12 cellular contexts compared by ENCODE assay signal in genomic region chr10:79176052-79176501, GRCh38.
A peak's percentile ranks its signal among the peaks of the same experiment; 100 is the strongest.
DNase-seq lines count a peak whose midpoint lies in the region; ATAC-seq, FAIRE-seq and TF ChIP-seq lines count a peak whose summit lies in the region.
"Had no signal": no experiment of that assay in that cellular context is flagged by ENCODE, and none has a peak within 500 bp of the region (broad histone marks: within the 10 kb centered on the region; RNA-seq: fewer than 3 reads in every experiment).

No MANE protein-coding gene starts in this region.

- H3K4me1 ChIP-seq in cardiac muscle cell (ENCODE audit: low read depth) = peaks cover 48% of the 10 kb centered on the region
- H3K4me1 ChIP-seq in muscle layer of duodenum (ENCODE audit: control insufficient read depth in 1 of 2, insufficient read depth in 2 of 2, low read length in 2 of 2) = peaks cover 24 to 68% of the 10 kb centered on the region in 2 donors
- no peaks in the 10 kb centered on the region for H3K4me1 ChIP-seq in MM.1S (ENCODE audit: low read length)
- peaks cover 17% of the 10 kb centered on the region for H3K4me1 ChIP-seq in GM23338 (ENCODE audit: insufficient read depth)
- H3K4me1 ChIP-seq: colonic mucosa had no signal

- ATAC-seq in Right ventricle myocardium inferior (no peak), GM23338 (no peak)
- ATAC-seq: activated naive CD4-positive, alpha-beta T cell treated with anti-CD3 and anti-CD28 coated beads, Interleukin-2, amount 50 U/mL, for 72 hours had no signal

- peaks cover 55% of the 10 kb centered on the region for H3K4me1 Mint-ChIP-seq in type B pancreatic cell (ENCODE audit: unreplicated experiment)
- peaks cover 33% of the 10 kb centered on the region for H3K4me1 Mint-ChIP-seq in GM23338

- H3K4me3 Mint-ChIP-seq in type B pancreatic cell (no peak overlapping the region), GM23338 (no peak overlapping the region)

- H3K36me3 Mint-ChIP-seq in type B pancreatic cell = no peaks in the 10 kb centered on the region
- no peaks in the 10 kb centered on the region for H3K36me3 Mint-ChIP-seq in GM23338 (ENCODE audit: low read depth)
- H3K36me3 Mint-ChIP-seq: activated naive CD4-positive, alpha-beta T cell treated with anti-CD3 and anti-CD28 coated beads, Interleukin-2, amount 50 U/mL, for 72 hours had no signal

- H3K4me2 ChIP-seq in MM.1S (ENCODE audit: low read depth, low read length) = no peak overlapping the region
- no peak overlapping the region for H3K4me2 ChIP-seq in GM23338

- H3K9me3 Mint-ChIP-seq in type B pancreatic cell (no peaks in the 10 kb centered on the region), GM23338 (no peaks in the 10 kb centered on the region)
- H3K9me3 Mint-ChIP-seq: activated naive CD4-positive, alpha-beta T cell treated with anti-CD3 and anti-CD28 coated beads, Interleukin-2, amount 50 U/mL, for 72 hours had no signal

- H3K27ac ChIP-seq in cardiac muscle cell = peak overlapping the region; percentile 80
- H3K27ac ChIP-seq in muscle layer of duodenum (ENCODE audit: low read length) = peak overlapping the region; percentile 31
- no peak overlapping the region for H3K27ac ChIP-seq in MM.1S (ENCODE audit: low read length)
- H3K27ac ChIP-seq in GM23338 (ENCODE audit: low read depth) = no peak overlapping the region
- H3K27ac ChIP-seq: colonic mucosa had no signal

- H2AFZ ChIP-seq in MM.1S (ENCODE audit: low read length) (no peak overlapping the region), GM23338 (no peak overlapping the region)

- H3K9me3 ChIP-seq in cardiac muscle cell (ENCODE audit: low read depth) = no peaks in the 10 kb centered on the region
- H3K9me3 ChIP-seq in muscle layer of duodenum (ENCODE audit: control insufficient read depth in 1 of 2, low read length in 2 of 2) = no peaks in the 10 kb centered on the region
- no peaks in the 10 kb centered on the region for H3K9me3 ChIP-seq in MM.1S (replicated peaks; ENCODE audit: insufficient read depth, low read length)
- H3K9me3 ChIP-seq: colonic mucosa had no signal

- H3K27ac Mint-ChIP-seq in type B pancreatic cell (peak overlapping the region; percentile 26), GM23338 (no peak overlapping the region)

- H4K20me1 ChIP-seq in MM.1S (ENCODE audit: insufficient read depth, low read length) (no peaks in the 10 kb centered on the region), GM23338 (replicated peaks; ENCODE audit: insufficient read depth) (no peaks in the 10 kb centered on the region)

- intact Hi-C loops in Right ventricle myocardium inferior (cut with DNase I) = no loop called here

- H3K4me3 ChIP-seq in cardiac muscle cell = no peak overlapping the region
- H3K4me3 ChIP-seq in bronchial epithelial cell (ENCODE audit: low read depth, low read length) = no peak overlapping the region
- no peak overlapping the region for H3K4me3 ChIP-seq in muscle layer of duodenum (ENCODE audit: low read depth in 1 of 2, low read length in 2 of 2)
- no peak overlapping the region for H3K4me3 ChIP-seq in MM.1S (ENCODE audit: low read length)
- no peak overlapping the region for H3K4me3 ChIP-seq in GM23338
- H3K4me3 ChIP-seq: colonic mucosa had no signal

- no peaks in the 10 kb centered on the region for H3K9me2 ChIP-seq in MM.1S (replicated peaks; ENCODE audit: insufficient read depth, low read length)
- no peaks in the 10 kb centered on the region for H3K9me2 ChIP-seq in GM23338 (ENCODE audit: insufficient read depth)

- H3K9ac ChIP-seq in MM.1S (ENCODE audit: low read length) = no peak overlapping the region

- no peaks in the 10 kb centered on the region for H3K27me3 Mint-ChIP-seq in type B pancreatic cell
- H3K27me3 Mint-ChIP-seq in GM23338 (ENCODE audit: insufficient read depth, low read depth, poor library complexity) = peaks cover 4% of the 10 kb centered on the region

- H3F3A ChIP-seq in MM.1S (ENCODE audit: insufficient read depth, low read length) = no peaks in the 10 kb centered on the region
- H3F3A ChIP-seq in GM23338 (replicated peaks; ENCODE audit: low read depth) = no peaks in the 10 kb centered on the region

- FAIRE-seq in bronchial epithelial cell (lab: Jason Lieb, UNC) = peak; percentile 7

- H3K27me3 ChIP-seq in cardiac muscle cell = no peaks in the 10 kb centered on the region
- H3K27me3 ChIP-seq in bronchial epithelial cell (ENCODE audit: control insufficient read depth, insufficient read depth, low read length) = no peaks in the 10 kb centered on the region
- no peaks in the 10 kb centered on the region for H3K27me3 ChIP-seq in muscle layer of duodenum (ENCODE audit: low read depth, low read length)
- H3K27me3 ChIP-seq in MM.1S (replicated peaks; ENCODE audit: insufficient read depth, low read length) = no peaks in the 10 kb centered on the region
- no peaks in the 10 kb centered on the region for H3K27me3 ChIP-seq in GM23338 (ENCODE audit: insufficient read depth)
- H3K27me3 ChIP-seq: colonic mucosa had no signal

- DNase-seq in cardiac muscle cell (ENCODE audit: low read depth in 1 of 2, low spot score in 1 of 2) (no peak), Right ventricle myocardium inferior (ENCODE audit: missing footprints) (no peak), bronchial epithelial cell (ENCODE audit: low read depth) (no peak), type B pancreatic cell (ENCODE audit: extremely low spot score, unreplicated experiment) (no peak), MM.1S (no peak), GM23338 (ENCODE audit: low spot score) (no peak)
- no peak for DNase-seq in stimulated activated CD4-positive, alpha-beta T cell treated with anti-CD3 and anti-CD28 coated beads, Interleukin-4, amount 100 ng/mL, for 1 hour
- DNase-seq: colonic mucosa, NCI-H82, SHP77 treated with DMSO at 0.1 percent for 48 hours had no signal

- no peaks in the 10 kb centered on the region for H3K79me2 ChIP-seq in MM.1S (ENCODE audit: low read length)
- no peaks in the 10 kb centered on the region for H3K79me2 ChIP-seq in GM23338 (replicated peaks; ENCODE audit: insufficient read depth)

- TF ChIP-seq CTCF in cardiac muscle cell (IDR thresholded peaks at IDR 0.05; ENCODE audit: low read depth, low read length) (no peak), bronchial epithelial cell (IDR thresholded peaks at IDR 0.05; ENCODE audit: insufficient read depth, low read length, severe bottlenecking) (no peak), type B pancreatic cell (conservative IDR thresholded peaks at IDR 0.05) (no peak), MM.1S (IDR thresholded peaks at IDR 0.05; ENCODE audit: low read length) (no peak), GM23338 (conservative IDR thresholded peaks at IDR 0.05; ENCODE audit: low read depth in 2 of 2) (no peak)

- no peaks in the 10 kb centered on the region for H3K36me3 ChIP-seq in cardiac muscle cell
- H3K36me3 ChIP-seq in bronchial epithelial cell (ENCODE audit: control insufficient read depth, insufficient read depth, low read length) = peaks cover 10% of the 10 kb centered on the region
- H3K36me3 ChIP-seq in muscle layer of duodenum (ENCODE audit: control insufficient read depth in 1 of 2, insufficient read depth in 2 of 2, low read length in 2 of 2) = peaks cover 0 to 4% of the 10 kb centered on the region in 2 donors
- no peaks in the 10 kb centered on the region for H3K36me3 ChIP-seq in MM.1S (replicated peaks; ENCODE audit: insufficient read depth, low read length)
- no peaks in the 10 kb centered on the region for H3K36me3 ChIP-seq in GM23338 (ENCODE audit: insufficient read depth)
- H3K36me3 ChIP-seq: colonic mucosa had no signal

TF ChIP-seq in GM23338, 12 proteins besides CTCF, POLR2A, EP300 and RAD21:
- TF ChIP-seq EZH2 (IDR thresholded peaks at IDR 0.05; ENCODE audit: low read depth, unreplicated experiment) = no peak
- TF ChIP-seq JUNB (IDR thresholded peaks at IDR 0.05; ENCODE audit: unreplicated experiment) = no peak
- TF ChIP-seq CREB1 (CRISPR knock-in tag; IDR thresholded peaks at IDR 0.05; ENCODE audit: low read depth) = no peak
- TF ChIP-seq REST (IDR thresholded peaks at IDR 0.05; ENCODE audit: unreplicated experiment) = no peak
TF ChIP-seq in GM23338: peak in this region for 0.

Comparison
In these comparisons a context has a peak if more than half of its experiments do, and no peak if none do; other contexts are left out.
1. H3K27ac ChIP-seq: peak in cardiac muscle cell (single experiment) and muscle layer of duodenum (single experiment); none in MM.1S (single experiment) and GM23338 (single experiment).